Comparison of ENCODE assay signal across 24 cellular contexts in the genomic region with DNA sequence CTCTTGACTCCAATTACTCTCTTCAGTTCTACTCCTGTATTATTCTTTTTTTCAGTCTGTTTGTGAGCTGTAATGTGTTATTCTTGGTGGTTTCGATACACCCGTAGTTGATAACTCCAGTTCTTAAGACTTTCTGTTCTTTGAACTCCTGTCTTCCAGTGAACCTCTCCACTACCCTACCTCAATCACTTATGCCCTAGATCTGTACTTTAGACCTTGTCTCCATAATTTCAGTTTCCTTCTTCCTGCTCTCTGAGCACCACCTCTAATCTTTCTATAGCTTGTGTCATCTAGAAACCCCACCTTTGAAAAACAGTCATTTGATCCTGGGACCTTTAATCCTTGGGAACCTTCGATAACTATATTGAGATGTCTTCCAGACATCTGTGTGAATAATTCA.
"Had no signal": no experiment of that assay in that cellular context is flagged by ENCODE, and none has a peak within 500 bp of the region (broad histone marks: within the 10 kb centered on the region; RNA-seq: fewer than 3 reads in every experiment).

No MANE protein-coding gene starts in this region.

- H3K36me3 ChIP-seq: brain microvascular endothelial cell, MG63 had no signal

- ATAC-seq: activated T-cell treated with anti-CD3 and anti-CD28 coated beads, Interleukin-2, amount 50 U/mL, for 4 hours; activated T-helper 17 cell treated with anti-CD3 and anti-CD28 coated beads, Interleukin-2, amount 50 U/mL, for 72 hours; WTC11 had no signal

- H3K4me3 ChIP-seq: cardiac muscle cell, MG63 had no signal

- H3K9me3 ChIP-seq: MG63 had no signal

- H3K27ac ChIP-seq: brain microvascular endothelial cell, cardiac muscle cell, KMS-11 had no signal

- DNase-seq: activated CD4-positive, alpha-beta memory T cell treated with anti-CD3 and anti-CD28 coated beads for 36 hours; activated CD4-positive, alpha-beta T cell treated with anti-CD3 and anti-CD28 coated beads, Interleukin-2, amount 10 ng/mL, durations not matched to agents 7 days and 5 days; activated CD8-positive, alpha-beta memory T cell treated with anti-CD3 and anti-CD28 coated beads for 24 hours; activated gamma-delta T cell; activated naive CD4-positive, alpha-beta T cell treated with anti-CD3 and anti-CD28 coated beads for 36 hours; activated T-cell treated with anti-CD3 and anti-CD28 coated beads, Interleukin-2, amount 50 U/mL, for 4 hours; brain microvascular endothelial cell; MG63; MV-4-11; NCI-H1092 treated with DMSO at 0.1 percent for 48 hours; NCI-H1417 treated with DMSO at 0.1 percent for 48 hours; NCI-H1694; NCI-H2029; NCI-H2107; NCI-H345; NCI-H510A; NCI-H526 treated with DMSO at 0.1 percent for 48 hours; NK-92 treated with Interleukin-12 subunit alpha and Interleukin-12 subunit beta, amount 100 ng/mL, for 24 hours; OCI-M1; SHP77 treated with DMSO at 0.1 percent for 48 hours had no signal

- H3K27me3 ChIP-seq: brain microvascular endothelial cell, cardiac muscle cell, MG63 had no signal
